Comparison of ENCODE assay signal across 20 cellular contexts in genomic region chr9:92030367-92030766, GRCh38.
DNase-seq lines count a peak whose midpoint lies in the region; ATAC-seq and TF ChIP-seq lines count a peak whose summit lies in the region.
"Had no signal": no experiment of that assay in that cellular context is flagged by ENCODE, and none has a peak within 500 bp of the region (broad histone marks: within the 10 kb centered on the region; RNA-seq: fewer than 3 reads in every experiment).

No MANE protein-coding gene starts in this region.

- ATAC-seq in CD8-positive, alpha-beta T cell = no peak
- peak in 1 of 2 donors; percentile 60 for ATAC-seq in stimulated activated naive B cell treated with anti-CD40 and anti-IgM and Interleukin-4, amounts not matched to agents 10 μg/mL and 1 μg/mL and 100 μg/mL, for 72 hours (replicated peaks)
- ATAC-seq: A549, HCT116 had no signal

- H3K9me3 ChIP-seq in CD8-positive, alpha-beta T cell (ENCODE audit: low read length) = no peaks in the 10 kb centered on the region
- H3K9me3 ChIP-seq in OCI-LY3 (ENCODE audit: insufficient read depth, low read length) (no peaks in the 10 kb centered on the region), spleen (no peaks in the 10 kb centered on the region)
- H3K9me3 ChIP-seq: A549 had no signal

- TF ChIP-seq POLR2A in spleen (IDR thresholded peaks at IDR 0.05) = no peak

- no peak overlapping the region for H2AFZ ChIP-seq in OCI-LY3 (ENCODE audit: low read depth, low read length)
- H2AFZ ChIP-seq: GM23248 had no signal

- H3K4me1 ChIP-seq in CD8-positive, alpha-beta T cell (ENCODE audit: insufficient read depth, low read length) = no peaks in the 10 kb centered on the region
- H3K4me1 ChIP-seq in OCI-LY3 (ENCODE audit: low read length) (peaks cover 12% of the 10 kb centered on the region), spleen (no peaks in the 10 kb centered on the region)
- H3K4me1 ChIP-seq: A549 had no signal

- H3K4me3 Mint-ChIP-seq in CD8-positive, alpha-beta T cell = no peak overlapping the region
- no peak overlapping the region for H3K4me3 Mint-ChIP-seq in stimulated activated naive B cell treated with anti-CD40 and anti-IgM and Interleukin-4, amounts not matched to agents 10 μg/mL and 1 μg/mL and 100 μg/mL, for 72 hours
- H3K4me3 Mint-ChIP-seq: CD4-positive, alpha-beta T cell; HFFc6 had no signal

- H3K79me2 ChIP-seq in OCI-LY3 (ENCODE audit: low read length) = no peaks in the 10 kb centered on the region

- H3K27me3 Mint-ChIP-seq in CD8-positive, alpha-beta T cell (ENCODE audit: low read depth) = no peaks in the 10 kb centered on the region
- no peaks in the 10 kb centered on the region for H3K27me3 Mint-ChIP-seq in stimulated activated naive B cell treated with anti-CD40 and anti-IgM and Interleukin-4, amounts not matched to agents 10 μg/mL and 1 μg/mL and 100 μg/mL, for 72 hours
- H3K27me3 Mint-ChIP-seq: CD4-positive, alpha-beta T cell had no signal

- H3K4me1 Mint-ChIP-seq in CD8-positive, alpha-beta T cell (ENCODE audit: low read depth) = no peaks in the 10 kb centered on the region
- peaks cover 2 to 6% of the 10 kb centered on the region in 2 donors for H3K4me1 Mint-ChIP-seq in stimulated activated naive B cell treated with anti-CD40 and anti-IgM and Interleukin-4, amounts not matched to agents 10 μg/mL and 1 μg/mL and 100 μg/mL, for 72 hours

- no peak overlapping the region for H3K9ac ChIP-seq in OCI-LY3 (ENCODE audit: low read length)
- H3K9ac ChIP-seq: GM23248, KMS-11 had no signal

- H3K9me3 Mint-ChIP-seq in CD8-positive, alpha-beta T cell = peaks cover 2% of the 10 kb centered on the region
- H3K9me3 Mint-ChIP-seq in stimulated activated naive B cell treated with anti-CD40 and anti-IgM and Interleukin-4, amounts not matched to agents 10 μg/mL and 1 μg/mL and 100 μg/mL, for 72 hours = no peaks in the 10 kb centered on the region
- H3K9me3 Mint-ChIP-seq: CD4-positive, alpha-beta T cell; HFFc6 had no signal

- WGBS in spleen, 5 donors = 86 to 92% (median 89%) methylated on average over 3 of the region's 3 CpGs

- intact Hi-C loops in CD8-positive, alpha-beta T cell (cut with DNase I, micrococcal nuclease) = no loop called here
- intact Hi-C loops in spleen (cut with DNase I; ENCODE audit: low total_unique reads) = no loop called here

- no peak overlapping the region for H3K27ac ChIP-seq in CD8-positive, alpha-beta T cell (ENCODE audit: low read depth, low read length)
- H3K27ac ChIP-seq in OCI-LY3 (ENCODE audit: low read length) (0 out of 2 replicates have a peak overlapping the region, but pooled peaks have one; percentile 15), spleen (no peak overlapping the region)
- H3K27ac ChIP-seq: 22Rv1, A549, C4-2B, GM23248, HL-60, KMS-11 had no signal

- POLR2A ChIA-PET in CD8-positive, alpha-beta T cell (lab: Charles Lee) = no interaction called here

- peak overlapping the region; percentile 4; the same call in 1 of the 2 replicates for H3K4me2 ChIP-seq in OCI-LY3 (ENCODE audit: low read length)
- H3K4me2 ChIP-seq: A549, KMS-11 had no signal

- CTCF ChIA-PET in CD8-positive, alpha-beta T cell (lab: Charles Lee) = no interaction called here

- no peak for TF ChIP-seq CTCF in CD8-positive, alpha-beta T cell (IDR thresholded peaks at IDR 0.05)
- TF ChIP-seq CTCF in GM20000 (IDR thresholded peaks at IDR 0.05; ENCODE audit: extremely low read depth, missing control alignments) = no peak
- TF ChIP-seq CTCF in OCI-LY3 (IDR thresholded peaks at IDR 0.05; ENCODE audit: low read depth, low read length) = no peak
- no peak for TF ChIP-seq CTCF in spleen (IDR thresholded peaks at IDR 0.05 in 8 of 11, conservative IDR thresholded peaks at IDR 0.05 in 3 of 11)

- peak overlapping the region; percentile 28 for H3K27ac Mint-ChIP-seq in CD8-positive, alpha-beta T cell
- H3K27ac Mint-ChIP-seq in stimulated activated naive B cell treated with anti-CD40 and anti-IgM and Interleukin-4, amounts not matched to agents 10 μg/mL and 1 μg/mL and 100 μg/mL, for 72 hours = peak overlapping the region; percentile 34
- H3K27ac Mint-ChIP-seq: CD4-positive, alpha-beta T cell; HFFc6 had no signal

- no peak overlapping the region for H3K4me3 ChIP-seq in CD8-positive, alpha-beta T cell (ENCODE audit: low read depth, low read length)
- no peak overlapping the region for H3K4me3 ChIP-seq in OCI-LY3 (ENCODE audit: low read length)
- no peak overlapping the region for H3K4me3 ChIP-seq in spleen
- H3K4me3 ChIP-seq: A549, GM23248 had no signal

- no peaks in the 10 kb centered on the region for H3K36me3 ChIP-seq in CD8-positive, alpha-beta T cell (ENCODE audit: insufficient read depth, low read length)
- H3K36me3 ChIP-seq in OCI-LY3 (replicated peaks; ENCODE audit: low read depth, low read length) = peaks cover 29% of the 10 kb centered on the region
- peaks cover 0 to 76% (median 38%) of the 10 kb centered on the region in 6 donors for H3K36me3 ChIP-seq in spleen

- H3K27me3 ChIP-seq in CD8-positive, alpha-beta T cell (ENCODE audit: insufficient read depth, low read length) = no peaks in the 10 kb centered on the region
- H3K27me3 ChIP-seq in OCI-LY3 (ENCODE audit: low read depth, low read length) (no peaks in the 10 kb centered on the region), spleen (replicated peaks in 1 of 7) (no peaks in the 10 kb centered on the region)

- no peaks in the 10 kb centered on the region for H4K20me1 ChIP-seq in OCI-LY3 (ENCODE audit: insufficient read depth, low read length)

- H3K36me3 Mint-ChIP-seq in CD8-positive, alpha-beta T cell = peaks cover 50% of the 10 kb centered on the region
- H3K36me3 Mint-ChIP-seq in stimulated activated naive B cell treated with anti-CD40 and anti-IgM and Interleukin-4, amounts not matched to agents 10 μg/mL and 1 μg/mL and 100 μg/mL, for 72 hours = peaks cover 36 to 56% of the 10 kb centered on the region in 2 donors

- no peak for DNase-seq in CD8-positive, alpha-beta T cell
- peak; percentile 31 for DNase-seq in GM20000 (ENCODE audit: low spot score)
- no peak for DNase-seq in stimulated activated naive B cell treated with anti-CD40 and anti-IgM and Interleukin-4, amounts not matched to agents 10 μg/mL and 1 μg/mL and 100 μg/mL, for 72 hours
- DNase-seq in spleen = no peak
- DNase-seq in stimulated activated CD4-positive, alpha-beta T cell treated with anti-CD3 and anti-CD28 coated beads, Interleukin-4, amount 100 ng/mL, for 24 hours = no peak
- DNase-seq in dermis blood vessel endothelial cell = no peak
- DNase-seq: AML-193; CD4-positive, alpha-beta T cell; DMS153; DMS79; GDM1; GM23248; HFFc6 had no signal
